8 cellular contexts compared by ENCODE assay signal in the genomic region with DNA sequence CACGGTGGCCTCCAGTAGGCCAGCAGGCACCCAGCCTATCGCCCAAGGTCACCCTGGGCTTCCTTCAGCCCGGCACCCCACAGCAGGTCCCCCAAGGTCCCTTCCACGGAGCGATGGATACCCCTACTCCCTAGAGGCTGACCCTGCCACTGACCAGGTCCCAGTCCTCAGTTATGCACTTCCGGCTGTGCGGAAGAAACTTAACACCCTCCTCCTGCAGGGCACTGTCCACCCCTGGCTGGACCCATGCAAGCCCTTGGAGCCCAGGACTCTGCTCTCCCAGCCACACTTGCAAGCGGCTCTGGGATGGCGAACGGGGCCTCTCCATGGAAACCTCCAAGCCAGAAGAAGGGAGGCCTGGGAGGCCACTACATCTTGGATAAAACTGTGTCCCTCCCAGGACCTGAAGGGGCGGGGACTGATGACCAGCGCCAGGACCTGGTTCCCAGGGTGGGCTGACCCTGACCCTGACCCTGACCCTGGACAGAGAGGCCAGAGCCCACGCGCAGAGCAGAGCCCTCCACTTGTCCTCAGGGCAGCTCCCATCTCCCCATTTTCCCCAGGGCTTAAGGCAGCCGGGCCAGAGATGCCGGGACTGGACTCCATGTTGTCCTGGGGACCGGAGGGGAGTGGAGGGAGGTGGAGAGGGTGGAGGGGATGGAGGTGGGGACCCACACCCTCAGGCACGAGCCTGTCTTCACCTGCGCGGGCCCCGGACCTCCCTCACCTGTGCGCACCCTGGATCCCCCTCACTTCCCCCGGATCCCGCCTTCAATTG. TPM values are rescaled to one million over a fixed set of nuclear protein-coding genes. Genes with fewer than 3 reads are reported as not detected.
DNase-seq lines count a peak whose midpoint lies in the region; ATAC-seq and TF ChIP-seq lines count a peak whose summit lies in the region.

No MANE protein-coding gene starts in this region.

- H3K27me3 ChIP-seq in BJ (ENCODE audit: control insufficient read depth, insufficient read depth, low read length) (no peaks in the 10 kb centered on the region), ectodermal cell (ENCODE audit: control insufficient read depth, insufficient read depth, low read length, poor library complexity, severe bottlenecking) (peaks cover 6% of the 10 kb centered on the region)

- peaks cover 22% of the 10 kb centered on the region for H3K4me1 Mint-ChIP-seq in nephron

- H3K27ac Mint-ChIP-seq in nephron: no peak overlapping the region

- 24 to 26% methylated on average over 24 of the region's 24 CpGs for WGBS in ectodermal cell, 2 experiments

- H3K27me3 Mint-ChIP-seq in nephron (ENCODE audit: low read depth): no peaks in the 10 kb centered on the region

- peaks cover 11% of the 10 kb centered on the region for H3K4me1 ChIP-seq in ectodermal cell (ENCODE audit: control insufficient read depth, insufficient read depth, low read length)

- peak overlapping the region; percentile 81 for H3K4me3 ChIP-seq in BJ (ENCODE audit: low read depth, low read length)
- H3K4me3 ChIP-seq in ectodermal cell (ENCODE audit: insufficient read depth, low read depth, low read length): peak overlapping the region; percentile 85

- DNase-seq in BJ (ENCODE audit: low read depth) (no peak), NCI-H446 (lab: John Stamatoyannopoulos, UW) (no peak), left lobe of liver (ENCODE audit: low spot score) (no peak), nucleus accumbens (lab: John Stamatoyannopoulos, UW) (no peak)

- no peak for ATAC-seq in HG03039 (IDR thresholded peaks at IDR 0.05; ENCODE audit: unreplicated experiment)
- ATAC-seq in left lobe of liver: no peak

- H3K27ac ChIP-seq in KOPT-K1 (ENCODE audit: low read depth, low read length, poor library complexity, severe bottlenecking) (peak overlapping the region; percentile 47), ectodermal cell (ENCODE audit: insufficient read depth, low read depth, low read length, poor library complexity, severe bottlenecking) (no peak overlapping the region)

- H3K36me3 Mint-ChIP-seq in nephron (ENCODE audit: low read depth): peaks cover 10% of the 10 kb centered on the region

- no peaks in the 10 kb centered on the region for H3K9me3 ChIP-seq in KOPT-K1 (ENCODE audit: insufficient read depth, low read length, poor library complexity, severe bottlenecking)
- H3K9me3 ChIP-seq in ectodermal cell (ENCODE audit: control insufficient read depth, low read length): no peaks in the 10 kb centered on the region

- CTCF ChIA-PET in BJ (lab: Yijun Ruan, JAX): interaction anchor here (0.9 to 1.5 kb wide), 3 partner anchors 16 to 79 kb away, joined by 3 to 4 read pairs (median 3); no protein-coding TSS in a partner anchor

- POLR2A ChIA-PET in BJ (lab: Charles Lee): no interaction called here

- TF ChIP-seq CTCF in BJ (IDR thresholded peaks at IDR 0.05; ENCODE audit: insufficient read depth, low read depth, low read length) (no peak), nephron (IDR thresholded peaks at IDR 0.05; ENCODE audit: unreplicated experiment in 3 of 3) (no peak)

- H3K36me3 ChIP-seq in BJ (ENCODE audit: control insufficient read depth, insufficient read depth, low read length) (no peaks in the 10 kb centered on the region; the same call in 1 of the 2 replicates), KOPT-K1 (ENCODE audit: insufficient read depth, low read length) (peaks cover 31% of the 10 kb centered on the region), ectodermal cell (ENCODE audit: control insufficient read depth, insufficient read depth, low read length) (peaks cover 3% of the 10 kb centered on the region)

- H3K4me3 Mint-ChIP-seq in nephron: peak overlapping the region; percentile 77 to 92 (median 78)

- H3K9me3 Mint-ChIP-seq in nephron: no peaks in the 10 kb centered on the region

RNA-seq across cellular contexts. Expression of a gene that starts 0.7 kb away (rescaled TPM):
- 3.7 and 4.9 TPM in 2 replicates for polyA plus RNA-seq in BJ (2011; rRNA removed)
- polyA minus RNA-seq in BJ (2011; rRNA and poly(A)+ RNA removed): 3.5 and 5.4 TPM in 2 replicates
- 28.9 TPM for polyA plus RNA-seq in ectodermal cell (2013, experiment 1 of 4)
- 22.2 TPM for polyA plus RNA-seq in ectodermal cell (2013, experiment 2 of 4)
- 23.4 TPM for polyA plus RNA-seq in ectodermal cell (2013, experiment 3 of 4)
- 24.7 TPM for polyA plus RNA-seq in ectodermal cell (2013, experiment 4 of 4)
- 2.1 TPM for total RNA-seq in left lobe of liver

RNA-seq across cellular contexts. Expression of a gene that starts 16.8 kb away (rescaled TPM):
- 7.5 and 19.4 TPM in 2 replicates for polyA plus RNA-seq in BJ (2011; rRNA removed)
- polyA minus RNA-seq in BJ (2011; rRNA and poly(A)+ RNA removed): 4.6 and 8.3 TPM in 2 replicates
- polyA plus RNA-seq in ectodermal cell (2013, experiment 1 of 4): 30.9 TPM
- polyA plus RNA-seq in ectodermal cell (2013, experiment 2 of 4): 26.8 TPM
- polyA plus RNA-seq in ectodermal cell (2013, experiment 3 of 4): 27.5 TPM
- 30.9 TPM for polyA plus RNA-seq in ectodermal cell (2013, experiment 4 of 4)
- total RNA-seq in left lobe of liver: 33.9 TPM

RNA-seq across cellular contexts. Expression of a gene that starts 17.1 kb away (rescaled TPM):
- 70.8 and 130 TPM in 2 replicates for polyA plus RNA-seq in BJ (2011; rRNA removed)
- polyA minus RNA-seq in BJ (2011; rRNA and poly(A)+ RNA removed): 12.1 and 14.0 TPM in 2 replicates
- 37.9 TPM for polyA plus RNA-seq in ectodermal cell (2013, experiment 1 of 4)
- 44.0 TPM for polyA plus RNA-seq in ectodermal cell (2013, experiment 2 of 4)
- 33.1 TPM for polyA plus RNA-seq in ectodermal cell (2013, experiment 3 of 4)
- 50.2 TPM for polyA plus RNA-seq in ectodermal cell (2013, experiment 4 of 4)
- 33.3 TPM for total RNA-seq in left lobe of liver

RNA-seq across cellular contexts. Expression of a gene that starts 56.0 kb away (rescaled TPM):
- 0.13 and 0.29 TPM in 2 replicates for polyA plus RNA-seq in BJ (2011; rRNA removed)
- polyA minus RNA-seq in BJ (2011; rRNA and poly(A)+ RNA removed): 0.21 TPM in 1 of 2 replicates, not detected in the other
- 3.8 TPM for polyA plus RNA-seq in ectodermal cell (2013, experiment 1 of 4)
- 4.4 TPM for polyA plus RNA-seq in ectodermal cell (2013, experiment 2 of 4)
- polyA plus RNA-seq in ectodermal cell (2013, experiment 3 of 4): 4.1 TPM
- 4.2 TPM for polyA plus RNA-seq in ectodermal cell (2013, experiment 4 of 4)
- total RNA-seq in left lobe of liver: 0.70 TPM

RNA-seq across cellular contexts. Expression of a gene that starts 56.7 kb away (rescaled TPM):
- polyA plus RNA-seq in BJ (2011; rRNA removed): not detected in 2 replicates
- polyA minus RNA-seq in BJ (2011; rRNA and poly(A)+ RNA removed): not detected in 2 replicates
- not detected for polyA plus RNA-seq in ectodermal cell (2013, experiment 1 of 4)
- not detected for polyA plus RNA-seq in ectodermal cell (2013, experiment 2 of 4)
- not detected for polyA plus RNA-seq in ectodermal cell (2013, experiment 3 of 4)
- polyA plus RNA-seq in ectodermal cell (2013, experiment 4 of 4): not detected
- not detected for total RNA-seq in left lobe of liver
